20 cellular contexts compared by ENCODE assay signal in the genomic region with DNA sequence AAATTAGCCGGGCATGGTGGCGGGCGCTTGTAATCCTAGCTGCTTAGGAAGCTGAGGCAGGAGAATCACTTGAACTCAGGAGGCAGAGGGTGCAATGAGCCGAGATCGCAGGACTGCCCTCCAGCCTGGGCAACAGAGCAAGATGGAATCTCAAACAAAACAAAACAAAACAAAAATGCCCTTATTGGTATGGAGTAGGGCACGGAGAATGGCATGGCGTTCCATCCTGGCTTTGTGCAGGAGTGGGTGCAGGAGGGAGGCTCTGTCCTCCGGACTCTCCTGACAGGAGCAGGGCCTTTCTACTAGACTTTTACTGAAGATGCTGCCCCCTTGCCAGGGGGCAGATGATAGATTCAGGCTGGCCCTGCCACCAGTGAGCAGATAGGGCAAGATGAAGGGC. TPM values are rescaled to one million over a fixed set of nuclear protein-coding genes. Genes with fewer than 3 reads are reported as not detected.
DNase-seq lines count a peak whose midpoint lies in the region; ATAC-seq and TF ChIP-seq lines count a peak whose summit lies in the region.
"Had no signal": no experiment of that assay in that cellular context is flagged by ENCODE, and none has a peak within 500 bp of the region (broad histone marks: within the 10 kb centered on the region; RNA-seq: fewer than 3 reads in every experiment).

No MANE protein-coding gene starts in this region.

- no peak for TF ChIP-seq RAD21 in HCT116 (IDR thresholded peaks at IDR 0.05; ENCODE audit: low read depth)

- no peak overlapping the region for H3K4me3 ChIP-seq in HCT116 (replicated peaks in 1 of 2; ENCODE audit: low read depth in 1 of 2, low read length in 2 of 2)
- H3K4me3 ChIP-seq in colonic mucosa = peak overlapping the region; percentile 36
- H3K4me3 ChIP-seq in tibial artery = peak overlapping the region; percentile 55 to 72
- no peak overlapping the region for H3K4me3 ChIP-seq in heart right ventricle
- no peak overlapping the region for H3K4me3 ChIP-seq in heart left ventricle
- H3K4me3 ChIP-seq: BLaER1 had no signal

- DNase-seq in HCT116 (ENCODE audit: low read depth, low spot score) (no peak), colonic mucosa (no peak), mesothelial cell of epicardium (ENCODE audit: low spot score in 2 of 2, unreplicated experiment in 2 of 2) (peak in 1 of 2 experiments; percentile 21), tibial artery (no peak), caudate nucleus (lab: John Stamatoyannopoulos, UW) (no peak), heart right ventricle (no peak), globus pallidus (ENCODE audit: low spot score) (no peak), heart left ventricle (no peak)
- DNase-seq: DMS79 treated with DMSO at 0.1 percent for 48 hours, GDM1, GM23248, MM.1S, NCI-H1105 treated with DMSO at 0.1 percent for 48 hours, NCI-H187 treated with DMSO at 0.1 percent for 48 hours, NCI-H2171, NCI-H446 treated with DMSO at 0.1 percent for 48 hours, NCI-H748 treated with DMSO at 0.1 percent for 48 hours, SHP77 had no signal

- no peak overlapping the region for H3K27ac ChIP-seq in HCT116 (ENCODE audit: low read depth, low read length)
- no peak overlapping the region for H3K27ac ChIP-seq in colonic mucosa
- H3K27ac ChIP-seq in tibial artery = peak overlapping the region in 1 of 2 donors; percentile 51
- no peak overlapping the region for H3K27ac ChIP-seq in caudate nucleus (ENCODE audit: low read depth, low read length)
- H3K27ac ChIP-seq in heart right ventricle = no peak overlapping the region
- no peak overlapping the region for H3K27ac ChIP-seq in heart left ventricle
- H3K27ac ChIP-seq: BLaER1, GM23248 had no signal

- POLR2A ChIA-PET in HCT116 (lab: Charles Lee) = no interaction called here

- no peak for ATAC-seq in HCT116
- no peak for ATAC-seq in heart right ventricle
- no peak for ATAC-seq in heart left ventricle
- ATAC-seq: SK-N-SH treated with all-trans-retinoic acid at 6 μM for 48 hours had no signal

- WGBS in heart right ventricle, 2 donors = 93 to 94% methylated on average over 8 of the region's 8 CpGs
- 91 to 97% (median 94%) methylated on average over 8 of the region's 8 CpGs for WGBS in heart left ventricle, 4 donors

- H3K9me3 ChIP-seq in HCT116 (ENCODE audit: control insufficient read depth in 1 of 2, insufficient read depth in 1 of 2, low read depth in 1 of 2, low read length in 2 of 2) (no peaks in the 10 kb centered on the region), colonic mucosa (no peaks in the 10 kb centered on the region), tibial artery (no peaks in the 10 kb centered on the region), heart right ventricle (no peaks in the 10 kb centered on the region), heart left ventricle (no peaks in the 10 kb centered on the region)
- H3K9me3 ChIP-seq: BLaER1 had no signal

- no peak for TF ChIP-seq POLR2A in HCT116 (IDR thresholded peaks at IDR 0.05; ENCODE audit: borderline replicate concordance, extremely low read depth, insufficient read depth, insufficient read length)
- no peak for TF ChIP-seq POLR2A in heart left ventricle (IDR thresholded peaks at IDR 0.05)

- no peaks in the 10 kb centered on the region for H3K36me3 Mint-ChIP-seq in mesothelial cell of epicardium

- no peak overlapping the region for H3K9ac ChIP-seq in HCT116 (ENCODE audit: low read length)
- H3K9ac ChIP-seq in colonic mucosa (ENCODE audit: low read depth in 2 of 2, low read length in 2 of 2) = no peak overlapping the region
- H3K9ac ChIP-seq: BLaER1, GM23248 had no signal

- TF ChIP-seq CTCF in HCT116 (IDR thresholded peaks at IDR 0.05 in 2 of 3, conservative IDR thresholded peaks at IDR 0.05 in 1 of 3; ENCODE audit: borderline replicate concordance in 1 of 3, insufficient read depth in 1 of 3, low read depth in 2 of 3, low read length in 2 of 3) (no peak), colonic mucosa (IDR thresholded peaks at IDR 0.05) (no peak), mesothelial cell of epicardium (IDR thresholded peaks at IDR 0.05; ENCODE audit: unreplicated experiment) (no peak), tibial artery (IDR thresholded peaks at IDR 0.05) (no peak), heart right ventricle (IDR thresholded peaks at IDR 0.05) (no peak), heart left ventricle (IDR thresholded peaks at IDR 0.05) (no peak)

- H2AFZ ChIP-seq in HCT116 (ENCODE audit: low read depth, low read length, poor library complexity, severe bottlenecking) = no peak overlapping the region

- peaks cover 43% of the 10 kb centered on the region for H3K27me3 Mint-ChIP-seq in mesothelial cell of epicardium (ENCODE audit: low read depth)

- no peaks in the 10 kb centered on the region for H3K9me2 ChIP-seq in HCT116 (ENCODE audit: insufficient read depth)

- no TSS peak for BruUV-seq in HCT116 (replicated peaks; lab: Mats Ljungman, UMichigan)

- RAD21 ChIA-PET in HCT116 (lab: Charles Lee; ENCODE audit: low non-redundant PET in 1 of 2, low total read pairs in 2 of 2, uncharacterized antibody in 2 of 2, unreplicated experiment in 2 of 2) = no interaction called here

- intact Hi-C loops in HCT116 (cut with micrococcal nuclease) (no loop called here), colonic mucosa (cut with DNase I) (no loop called here), tibial artery (cut with DNase I; ENCODE audit: low total_unique reads) (no loop called here), heart right ventricle (cut with DNase I) (no loop called here), heart left ventricle (cut with DNase I) (no loop called here)

- CTCF ChIA-PET in HCT116 (lab: Charles Lee) = no interaction called here

- H3K4me1 ChIP-seq in HCT116 (ENCODE audit: control insufficient read depth in 1 of 2, insufficient read depth in 2 of 2, low read length in 2 of 2) = peaks cover 0 to 25% of the 10 kb centered on the region in 2 experiments; a peak in 2 of 4 replicates
- H3K4me1 ChIP-seq in colonic mucosa = no peaks in the 10 kb centered on the region
- H3K4me1 ChIP-seq in tibial artery = peaks cover 0 to 43% (median 20%) of the 10 kb centered on the region in 4 donors
- H3K4me1 ChIP-seq in heart right ventricle = peaks cover 0 to 9% (median 5%) of the 10 kb centered on the region in 9 donors
- H3K4me1 ChIP-seq in heart left ventricle = peaks cover 0 to 12% (median 0%) of the 10 kb centered on the region in 12 donors
- H3K4me1 ChIP-seq: BLaER1 had no signal

- H3K4me3 Mint-ChIP-seq in mesothelial cell of epicardium = peak overlapping the region; percentile 62

- no peaks in the 10 kb centered on the region for H4K20me1 ChIP-seq in HCT116 (ENCODE audit: insufficient read depth)
- H4K20me1 ChIP-seq: BLaER1 had no signal

- peaks cover 17% of the 10 kb centered on the region for H3K4me1 Mint-ChIP-seq in mesothelial cell of epicardium

- H3K36me3 ChIP-seq in HCT116 (ENCODE audit: control insufficient read depth in 1 of 2, insufficient read depth in 2 of 2, low read length in 2 of 2) (no peaks in the 10 kb centered on the region), colonic mucosa (no peaks in the 10 kb centered on the region), tibial artery (no peaks in the 10 kb centered on the region), heart right ventricle (no peaks in the 10 kb centered on the region), heart left ventricle (no peaks in the 10 kb centered on the region)
- H3K36me3 ChIP-seq: BLaER1 had no signal

- H3K79me2 ChIP-seq in HCT116 (ENCODE audit: insufficient read depth, low read length) = no peaks in the 10 kb centered on the region

- H3K27ac Mint-ChIP-seq in mesothelial cell of epicardium = no peak overlapping the region

- no peaks in the 10 kb centered on the region for H3K27me3 ChIP-seq in HCT116 (ENCODE audit: insufficient read depth, low read length)
- peaks cover 10% of the 10 kb centered on the region for H3K27me3 ChIP-seq in colonic mucosa
- H3K27me3 ChIP-seq in tibial artery = peaks cover 0 to 13% of the 10 kb centered on the region in 2 donors
- peaks cover 0 to 57% (median 43%) of the 10 kb centered on the region in 7 donors for H3K27me3 ChIP-seq in heart right ventricle
- peaks cover 0 to 46% (median 5%) of the 10 kb centered on the region in 9 donors for H3K27me3 ChIP-seq in heart left ventricle

- no peaks in the 10 kb centered on the region for H3K9me3 Mint-ChIP-seq in mesothelial cell of epicardium

- peak overlapping the region; percentile 88 for H3K4me2 ChIP-seq in HCT116 (ENCODE audit: low read length)
- H3K4me2 ChIP-seq: BLaER1 had no signal

TF ChIP-seq in HCT116, 20 proteins besides CTCF, POLR2A, EP300 and RAD21 (continues in another document):
- no peak for TF ChIP-seq SRF (IDR thresholded peaks at IDR 0.05; ENCODE audit: low read depth)
- no peak for TF ChIP-seq FOSL1 (IDR thresholded peaks at IDR 0.05; ENCODE audit: low read depth)
- TF ChIP-seq YY1 (IDR thresholded peaks at IDR 0.05; ENCODE audit: extremely low read depth, insufficient replicate concordance, low read depth, low read length) = no peak

RNA-seq across cellular contexts. Expression of gene TMEM61, which starts 1.0 kb away (rescaled TPM):
- total RNA-seq in HCT116 (2021; ENCODE audit: unreplicated experiment) (4.4 TPM), colonic mucosa (10 to 100 TPM; 11.0 to 13.4 TPM), mesothelial cell of epicardium (0.31 to 0.47 TPM (median 0.34 TPM) in 3 replicates), heart right ventricle (under 1 TPM in 1 of 10 donors, not detected in 9; 0.37 TPM), heart left ventricle (1 to 10 TPM in 1 of 9 donors, under 1 TPM in 1, not detected in 7; 0.48 to 1.2 TPM)
- 6.1 and 6.5 TPM in 2 replicates for polyA plus RNA-seq in HCT116 (2012)
- polyA plus RNA-seq in heart right ventricle (under 1 TPM in 1 of 2 donors, not detected in 1; 0.03 TPM), heart left ventricle (not detected)
- total RNA-seq: GM23248 had no signal
- polyA plus RNA-seq: GM23248 had no signal

RNA-seq across cellular contexts. Expression of gene BSND, which starts 17.3 kb away (rescaled TPM):
- total RNA-seq in HCT116 (2021; ENCODE audit: unreplicated experiment) (not detected), colonic mucosa (not detected), mesothelial cell of epicardium (0.05 to 0.09 TPM (median 0.09 TPM) in 3 replicates), heart right ventricle (not detected), heart left ventricle (not detected)
- polyA plus RNA-seq in HCT116 (2012) = not detected in 2 replicates
- polyA plus RNA-seq in heart right ventricle (not detected), heart left ventricle (not detected)
- total RNA-seq: GM23248 had no signal
- polyA plus RNA-seq: GM23248 had no signal

RNA-seq across cellular contexts. Expression of gene PCSK9, which starts 57.9 kb away (rescaled TPM):
- 39.6 TPM for total RNA-seq in HCT116 (2021; ENCODE audit: unreplicated experiment)
- 44.4 and 54.6 TPM in 2 replicates for polyA plus RNA-seq in HCT116 (2012)
- total RNA-seq in colonic mucosa = 10 to 100 TPM; 48.9 to 61.2 TPM
- 1.4 to 1.6 TPM (median 1.6 TPM) in 3 replicates for total RNA-seq in mesothelial cell of epicardium
- total RNA-seq in heart right ventricle = under 1 TPM in 2 of 10 donors, not detected in 8; 0.05 to 0.07 TPM
- polyA plus RNA-seq in heart right ventricle = under 1 TPM in 1 of 2 donors, not detected in 1; under 0.01 TPM
- total RNA-seq in heart left ventricle = under 1 TPM in 1 of 9 donors, not detected in 8; 0.45 TPM
- polyA plus RNA-seq in heart left ventricle = under 1 TPM in 1 of 2 donors, not detected in 1; 0.04 TPM

Comparison
In these comparisons a context has a peak if more than half of its experiments do, and no peak if none do; other contexts are left out.
1. H3K4me3 ChIP-seq: peak in colonic mucosa (single experiment) and tibial artery (2 of 2); none in HCT116 (0 of 2), heart right ventricle (0 of 10) and heart left ventricle (0 of 12).
2. RNA of gene PCSK9, which starts 57.9 kb away (total RNA-seq): 48.9 to 61.2 TPM in colonic mucosa and 39.6 TPM in HCT116 (single experiment); 1.4 to 1.6 TPM in mesothelial cell of epicardium, 0.05 to 0.07 TPM in heart right ventricle and 0.45 TPM in heart left ventricle; every median in the first group is over 10 times any median in the second.